8 cellular contexts compared by ENCODE assay signal in genomic region chr4:176320976-176321361, GRCh38. TPM values are rescaled to one million over a fixed set of nuclear protein-coding genes. Genes with fewer than 3 reads are reported as not detected.
DNase-seq lines count a peak whose midpoint lies in the region; ATAC-seq and TF ChIP-seq lines count a peak whose summit lies in the region.

No MANE protein-coding gene starts in this region.

- no peak for TF ChIP-seq POLR2A in gastroesophageal sphincter (IDR thresholded peaks at IDR 0.05)

- TF ChIP-seq CTCF in VCaP (conservative IDR thresholded peaks at IDR 0.05) (no peak), gastroesophageal sphincter (IDR thresholded peaks at IDR 0.05) (no peak)

- no peaks in the 10 kb centered on the region for H3K9me3 ChIP-seq in gastroesophageal sphincter

- no peak for TF ChIP-seq EP300 in gastroesophageal sphincter (IDR thresholded peaks at IDR 0.05)

- peaks cover 6 to 50% (median 10%) of the 10 kb centered on the region in 3 donors for H3K4me1 ChIP-seq in gastroesophageal sphincter

- H3K27ac ChIP-seq in VCaP = peak overlapping the region; percentile 90
- peak overlapping the region; percentile 71 to 99 (median 98) for H3K27ac ChIP-seq in gastroesophageal sphincter

- peak overlapping the region; percentile 52 to 68 for H3K4me3 ChIP-seq in gastroesophageal sphincter

- 0% methylated on average over 6 of the region's 6 CpGs for WGBS in gastroesophageal sphincter (ENCODE audit: low coverage in 1 of 2), 2 donors

- no peak for ATAC-seq in gastroesophageal sphincter
- no peak for ATAC-seq in HG02973 (IDR thresholded peaks at IDR 0.05; ENCODE audit: unreplicated experiment)

- H3K36me3 ChIP-seq in gastroesophageal sphincter = no peaks in the 10 kb centered on the region

- H3K27me3 ChIP-seq in gastroesophageal sphincter = no peaks in the 10 kb centered on the region

- DNase-seq in NCI-H748 (lab: John Stamatoyannopoulos, UW; ENCODE audit: unreplicated experiment) = peak; percentile 23
- DNase-seq in NCI-H748 treated with DMSO at 0.1 percent for 48 hours (lab: John Stamatoyannopoulos, UW) = no peak
- DNase-seq in smooth muscle cell of the brain vasculature (ENCODE audit: low read depth, low spot score) = peak; percentile 12
- no peak for DNase-seq in globus pallidus (ENCODE audit: low spot score)
- DNase-seq in NCI-H446 (lab: John Stamatoyannopoulos, UW) = no peak

RNA-seq across cellular contexts. Expression of gene SPCS3, which starts 1.2 kb away (rescaled TPM):
- 10 to 100 TPM; 32.6 to 73.1 (median 57.5) TPM for total RNA-seq in gastroesophageal sphincter

RNA-seq across cellular contexts. Expression of gene ASB5, which starts 51.9 kb away (rescaled TPM):
- total RNA-seq in gastroesophageal sphincter = 10 to 100 TPM; 21.8 to 69.1 (median 25.9) TPM

Comparison
In these comparisons a context has a peak if more than half of its experiments do, and no peak if none do; other contexts are left out.
1. DNase-seq: peak in NCI-H748 (single experiment) and smooth muscle cell of the brain vasculature (single experiment); none in NCI-H748 treated with DMSO at 0.1 percent for 48 hours (single experiment), globus pallidus (single experiment) and NCI-H446 (0 of 2).